15 cellular contexts compared by ENCODE assay signal in genomic region chr17:74373838-74374606, GRCh38. TPM values are rescaled to one million over a fixed set of nuclear protein-coding genes. Genes with fewer than 3 reads are reported as not detected.
DNase-seq lines count a peak whose midpoint lies in the region; ATAC-seq and FAIRE-seq lines count a peak whose summit lies in the region.
"Had no signal": no experiment of that assay in that cellular context is flagged by ENCODE, and none has a peak within 500 bp of the region (broad histone marks: within the 10 kb centered on the region; RNA-seq: fewer than 3 reads in every experiment).

No MANE protein-coding gene starts in this region.

- H3K79me2 ChIP-seq in mesendoderm (ENCODE audit: control insufficient read depth, insufficient read depth, low read length): no peaks in the 10 kb centered on the region

- H3K27me3 ChIP-seq in mesendoderm (ENCODE audit: insufficient read depth, low read length, poor library complexity): no peaks in the 10 kb centered on the region

- no peak overlapping the region for H3K27ac ChIP-seq in mesendoderm (ENCODE audit: low read depth, low read length)
- H3K27ac ChIP-seq: C4-2B had no signal

- no peak overlapping the region for H3K4ac ChIP-seq in mesendoderm (ENCODE audit: low read depth, low read length)

- no peak overlapping the region for H2BK15ac ChIP-seq in mesendoderm (replicated peaks; ENCODE audit: low read depth)

- H2BK5ac ChIP-seq in mesendoderm (ENCODE audit: low read length): no peak overlapping the region

- ATAC-seq in HG03439 (IDR thresholded peaks at IDR 0.05; ENCODE audit: unreplicated experiment) (no peak), HG02798 (IDR thresholded peaks at IDR 0.05; ENCODE audit: poor library complexity, unreplicated experiment) (no peak)

- no peak overlapping the region for H4K5ac ChIP-seq in mesendoderm (ENCODE audit: low read length)

- no peaks in the 10 kb centered on the region for H3K36me3 ChIP-seq in mesendoderm (ENCODE audit: control insufficient read depth, insufficient read depth, low read length)

- no peak overlapping the region for H4K8ac ChIP-seq in mesendoderm (ENCODE audit: low read depth, low read length)

- H3K18ac ChIP-seq in mesendoderm (ENCODE audit: low read length): no peak overlapping the region

- no peak overlapping the region for H3K4me2 ChIP-seq in mesendoderm (ENCODE audit: low read length)
- H3K4me2 ChIP-seq: smooth muscle cell had no signal

- no peaks in the 10 kb centered on the region for H3K79me1 ChIP-seq in mesendoderm (ENCODE audit: low read length)

- no peak overlapping the region for H3K23ac ChIP-seq in mesendoderm (ENCODE audit: low read length)

- no peak overlapping the region for H3K9ac ChIP-seq in mesendoderm (ENCODE audit: low read length)

- no peak overlapping the region for H3K56ac ChIP-seq in mesendoderm (ENCODE audit: low read length)

- no peak overlapping the region for H2AK5ac ChIP-seq in mesendoderm (ENCODE audit: low read length)

- H3K4me3 ChIP-seq in mesendoderm (ENCODE audit: low read length): no peak overlapping the region
- H3K4me3 ChIP-seq: smooth muscle cell had no signal

- no peaks in the 10 kb centered on the region for H3K4me1 ChIP-seq in mesendoderm (ENCODE audit: control insufficient read depth, low read depth, low read length)

- H2BK120ac ChIP-seq in mesendoderm (ENCODE audit: low read depth, low read length): no peak overlapping the region

- no CpG with 5 or more reads among the region's 15 CpGs for WGBS in mesendoderm (ENCODE audit: extremely low coverage, insufficient coverage, low lambda C conversion rate)

- peak; percentile 3 for FAIRE-seq in frontal cortex (lab: Jason Lieb, UNC)

- peak; percentile 81 for DNase-seq in DMS153 (lab: John Stamatoyannopoulos, UW)
- peak; percentile 94 to 98 for DNase-seq in NCI-H524 (lab: John Stamatoyannopoulos, UW)
- peak; percentile 64 to 78 for DNase-seq in frontal cortex (ENCODE audit: low spot score in 2 of 2)
- peak in 51 of 56 donors; percentile 24 to 91 (median 73) for DNase-seq in nucleus accumbens (lab: John Stamatoyannopoulos, UW)
- no peak for DNase-seq in mesendoderm
- no peak for DNase-seq in NCI-H1105 (lab: John Stamatoyannopoulos, UW)
- DNase-seq: activated CD4-positive, alpha-beta T cell treated with anti-CD3 and anti-CD28 coated beads, Interleukin-2, amount 10 ng/mL, durations not matched to agents 24 days and 14 days; activated gamma-delta T cell; NCI-H1930 had no signal

RNA-seq across cellular contexts. Expression of gene GPR142, which starts 6.7 kb away (rescaled TPM):
- total RNA-seq in frontal cortex: not detected
- not detected for polyA plus RNA-seq in mesendoderm (2013, experiment 1 of 2)
- not detected for polyA plus RNA-seq in mesendoderm (2013, experiment 2 of 2)
- total RNA-seq: activated CD4-positive, alpha-beta T cell treated with anti-CD3 and anti-CD28 coated beads, Interleukin-2, amount 10 ng/mL, durations not matched to agents 24 days and 14 days; cerebellum; fibroblast of villous mesenchyme; smooth muscle cell had no signal
- polyA plus RNA-seq: smooth muscle cell had no signal

RNA-seq across cellular contexts. Expression of gene BTBD17, which starts 12.4 kb away (rescaled TPM):
- total RNA-seq in frontal cortex: 5.3 TPM
- 0.65 TPM for polyA plus RNA-seq in mesendoderm (2013, experiment 1 of 2)
- polyA plus RNA-seq in mesendoderm (2013, experiment 2 of 2): 0.73 TPM
- total RNA-seq: activated CD4-positive, alpha-beta T cell treated with anti-CD3 and anti-CD28 coated beads, Interleukin-2, amount 10 ng/mL, durations not matched to agents 24 days and 14 days; fibroblast of villous mesenchyme; smooth muscle cell had no signal
- polyA plus RNA-seq: smooth muscle cell had no signal

RNA-seq across cellular contexts. Expression of gene KIF19, which starts 48.0 kb away (rescaled TPM):
- total RNA-seq in frontal cortex: not detected
- 0.01 TPM for polyA plus RNA-seq in mesendoderm (2013, experiment 1 of 2)
- polyA plus RNA-seq in mesendoderm (2013, experiment 2 of 2): 0.03 TPM
- total RNA-seq: fibroblast of villous mesenchyme, smooth muscle cell had no signal
- polyA plus RNA-seq: smooth muscle cell had no signal

RNA-seq across cellular contexts. Expression of gene GPRC5C, which starts 57.9 kb away (rescaled TPM):
- total RNA-seq in frontal cortex: 5.3 TPM
- polyA plus RNA-seq in mesendoderm (2013, experiment 1 of 2): 3.7 TPM
- 4.0 TPM for polyA plus RNA-seq in mesendoderm (2013, experiment 2 of 2)

Comparison
In these comparisons a context has a peak if more than half of its experiments do, and no peak if none do; other contexts are left out.
1. DNase-seq: peak in DMS153 (single experiment), NCI-H524 (2 of 2), frontal cortex (2 of 2) and nucleus accumbens (51 of 56); none in mesendoderm (single experiment) and NCI-H1105 (single experiment).